8 cellular contexts compared by ENCODE assay signal in the genomic region with DNA sequence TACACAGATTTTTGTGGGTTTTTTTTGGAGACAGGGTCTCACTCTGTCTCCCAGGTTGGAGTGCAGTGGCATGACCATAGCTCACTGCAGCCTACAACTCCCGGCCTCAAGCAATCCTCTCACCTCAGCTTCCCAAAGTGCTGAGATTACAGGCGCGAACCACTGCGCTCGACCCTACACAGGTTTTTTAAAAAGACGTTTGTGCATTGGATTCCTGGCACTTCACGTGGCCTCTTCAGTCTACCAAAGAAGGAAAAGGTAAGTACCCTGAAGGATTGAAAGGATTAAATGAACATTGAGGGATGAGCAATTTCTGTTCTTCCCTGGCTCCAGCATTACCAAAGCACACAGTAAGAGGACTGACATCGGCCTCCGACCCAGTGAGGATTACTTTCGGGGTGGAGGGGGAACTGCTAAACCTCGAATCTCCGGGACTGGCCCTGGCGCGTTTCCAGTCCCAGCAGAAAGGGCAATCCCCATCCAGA. TPM values are rescaled to one million over a fixed set of nuclear protein-coding genes. Genes with fewer than 3 reads are reported as not detected.
DNase-seq lines count a peak whose midpoint lies in the region; ATAC-seq and TF ChIP-seq lines count a peak whose summit lies in the region.

No MANE protein-coding gene starts in this region.

- TF ChIP-seq CTCF in RWPE1 (conservative IDR thresholded peaks at IDR 0.05; ENCODE audit: low read depth) (no peak), fibroblast of mammary gland (conservative IDR thresholded peaks at IDR 0.05; ENCODE audit: control insufficient read depth, insufficient read depth, low read depth, low read length) (no peak)

- H3K27ac ChIP-seq in RWPE1: peak overlapping the region; percentile 95

- POLR2A ChIA-PET in RWPE1 (lab: Yijun Ruan, JAX; ENCODE audit: low non-redundant PET): interaction anchor here (1.0 kb wide), 1 partner anchor 12 kb away, joined by 5 read pairs; no protein-coding TSS in a partner anchor

- DNase-seq in RWPE1 (ENCODE audit: low spot score): no peak
- no peak for DNase-seq in fibroblast of mammary gland (ENCODE audit: low read depth)
- DNase-seq in sciatic nerve (ENCODE audit: low spot score): no peak
- DNase-seq in T-helper 9 cell: no peak
- DNase-seq in cortex of kidney (lab: John Stamatoyannopoulos, UW): no peak

- H3K4me3 ChIP-seq in fibroblast of mammary gland (ENCODE audit: control insufficient read depth, low read depth, low read length): peak overlapping the region; percentile 53

- CTCF ChIA-PET in RWPE1 (lab: Yijun Ruan, JAX): interaction anchor here (1.0 to 1.3 kb wide), 2 partner anchors 18 to 135 kb away, joined by 4 read pairs; no protein-coding TSS in a partner anchor

- intact Hi-C loops in sciatic nerve (cut with DNase I): no loop called here

- ATAC-seq in GM18508 (IDR thresholded peaks at IDR 0.05; ENCODE audit: insufficient read depth, unreplicated experiment) (peak; percentile 4), sciatic nerve (peak; percentile 18), HG02642 (IDR thresholded peaks at IDR 0.05; ENCODE audit: poor library complexity, unreplicated experiment) (no peak), GM21717 (IDR thresholded peaks at IDR 0.05; ENCODE audit: unreplicated experiment) (no peak)

RNA-seq across cellular contexts. Expression of a gene that starts 0.6 kb away (rescaled TPM):
- total RNA-seq in sciatic nerve: 126 TPM

RNA-seq across cellular contexts. Expression of a gene that starts 24.9 kb away (rescaled TPM):
- total RNA-seq in sciatic nerve: 15.6 TPM

Comparison
In these comparisons a context has a peak if more than half of its experiments do, and no peak if none do; other contexts are left out.
1. ATAC-seq: peak in GM18508 (single experiment) and sciatic nerve (single experiment); none in HG02642 (single experiment) and GM21717 (single experiment).